Comparison of ENCODE assay signal across 29 cellular contexts in the genomic region with DNA sequence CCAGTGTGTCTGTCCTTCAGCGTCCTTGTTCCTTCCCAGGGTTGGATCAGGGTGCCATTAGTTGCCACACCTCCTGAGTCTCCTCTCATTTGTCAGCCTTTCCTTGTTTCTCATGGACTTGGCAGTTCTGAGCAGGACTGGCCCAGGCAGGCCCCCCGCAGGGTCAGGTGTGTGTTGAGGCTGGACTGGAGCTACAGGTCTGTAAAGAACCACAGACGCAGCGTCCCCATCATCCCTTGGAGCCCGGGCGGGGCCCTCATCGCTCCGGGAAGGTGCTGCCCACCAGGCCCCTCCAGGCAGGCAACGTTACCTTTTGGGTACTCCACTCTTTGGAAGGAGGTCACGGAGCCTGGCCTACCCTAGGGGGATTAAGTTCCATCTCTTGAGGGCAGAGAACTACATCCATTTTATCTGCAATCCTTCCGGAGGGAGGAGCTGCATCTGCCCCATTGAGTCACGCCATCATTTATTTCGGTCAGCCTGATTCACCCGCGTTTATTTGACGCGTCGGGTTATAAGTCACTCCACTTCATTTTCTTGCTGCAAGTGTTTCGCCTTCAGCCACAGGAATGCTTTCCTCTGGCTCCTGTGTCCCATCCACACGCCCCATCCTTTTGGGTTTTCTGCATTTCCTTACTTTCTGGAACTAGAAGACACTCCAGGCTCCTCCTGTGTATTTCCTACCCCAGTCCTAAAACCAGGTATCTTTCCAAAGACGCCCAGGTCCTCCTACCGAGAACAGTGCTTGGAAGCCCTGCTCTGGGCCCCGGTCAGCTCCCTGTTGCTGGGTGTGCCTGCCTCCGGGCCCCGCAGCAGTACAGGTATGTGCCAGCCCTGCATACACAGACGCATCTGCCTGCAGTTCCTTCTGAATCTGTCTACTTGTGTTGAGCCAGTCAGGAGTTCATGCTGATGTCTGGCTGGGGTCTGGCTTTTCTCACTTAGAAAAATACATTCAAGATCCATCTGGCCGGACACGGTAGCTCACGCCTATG.
"Had no signal": no experiment of that assay in that cellular context is flagged by ENCODE, and none has a peak within 500 bp of the region (broad histone marks: within the 10 kb centered on the region; RNA-seq: fewer than 3 reads in every experiment).

No MANE protein-coding gene starts in this region.

- H3K27ac ChIP-seq: ascending aorta, KMS-11, Peyer's patch, SJSA1, WERI-Rb-1 had no signal

- H3K27ac Mint-ChIP-seq: activated CD8-positive, alpha-beta T cell treated with anti-CD3 and anti-CD28 coated beads for 36 hours; activated naive CD4-positive, alpha-beta T cell treated with anti-CD3 and anti-CD28 coated beads, Interleukin-2, amount 50 U/mL, for 24 hours; activated T-cell treated with anti-CD3 and anti-CD28 coated beads, Interleukin-2, amount 50 U/mL, for 72 hours; activated T-helper 2 cell treated with anti-CD3 and anti-CD28 coated beads, Interferon-gamma antibody, Interleukin-2, Interleukin-4, amounts not matched to agents 10 μg/mL and 5 μg/mL and 100 μg/mL, durations not matched to agents 14 hours and 24 hours and 36 hours; T-helper 17 cell had no signal

- H3K27me3 Mint-ChIP-seq: activated CD8-positive, alpha-beta T cell treated with anti-CD3 and anti-CD28 coated beads for 36 hours; activated naive CD4-positive, alpha-beta T cell treated with anti-CD3 and anti-CD28 coated beads, Interleukin-2, amount 50 U/mL, for 24 hours; brain; T-helper 17 cell had no signal

- H3K4me3 Mint-ChIP-seq: activated CD8-positive, alpha-beta T cell treated with anti-CD3 and anti-CD28 coated beads for 36 hours; activated naive CD4-positive, alpha-beta T cell treated with anti-CD3 and anti-CD28 coated beads, Interleukin-2, amount 50 U/mL, for 24 hours; activated T-cell treated with anti-CD3 and anti-CD28 coated beads, Interleukin-2, amount 50 U/mL, for 72 hours; brain; T-helper 17 cell had no signal

- H3K9me3 Mint-ChIP-seq: activated CD8-positive, alpha-beta T cell treated with anti-CD3 and anti-CD28 coated beads for 36 hours; activated naive CD4-positive, alpha-beta T cell treated with anti-CD3 and anti-CD28 coated beads, Interleukin-2, amount 50 U/mL, for 24 hours; activated T-cell treated with anti-CD3 and anti-CD28 coated beads, Interleukin-2, amount 50 U/mL, for 72 hours; activated T-helper 2 cell treated with anti-CD3 and anti-CD28 coated beads, Interferon-gamma antibody, Interleukin-2, Interleukin-4, amounts not matched to agents 10 μg/mL and 5 μg/mL and 100 μg/mL, durations not matched to agents 14 hours and 24 hours and 36 hours had no signal

- H3K36me3 ChIP-seq: ascending aorta, MG63, Peyer's patch, SJSA1, WERI-Rb-1 had no signal

- H3K4me1 ChIP-seq: ascending aorta, Peyer's patch, SJSA1 had no signal

- H3K4me2 ChIP-seq: KMS-11 had no signal

- H3K27me3 ChIP-seq: ascending aorta, MG63, Peyer's patch, SJSA1 had no signal

- DNase-seq: activated CD4-positive, alpha-beta T cell treated with anti-CD3 and anti-CD28 coated beads for 4 hours; activated CD8-positive, alpha-beta memory T cell treated with anti-CD3 and anti-CD28 coated beads, Interleukin-2, amount 50 U/mL, for 4 hours; activated CD8-positive, alpha-beta T cell treated with anti-CD3 and anti-CD28 coated beads for 36 hours; activated gamma-delta T cell treated with Interleukin-2 at 50 U/mL for 16 hours; activated T-cell treated with anti-CD3 and anti-CD28 coated beads, Interleukin-2, amount 50 U/mL, for 72 hours; amniotic stem cell; MG63; MV-4-11; NCI-H1092 treated with DMSO at 0.1 percent for 48 hours; NCI-H1417 treated with DMSO at 0.1 percent for 48 hours; NCI-H1694; NCI-H2029; NCI-H2107; NCI-H2171 treated with DMSO at 0.1 percent for 48 hours; NCI-H226; NCI-H526 treated with DMSO at 0.1 percent for 48 hours; NCI-H82; Peyer's patch; SHP77; T-helper 17 cell; T-helper 9 cell; WERI-Rb-1 had no signal

- H3K4me3 ChIP-seq: ascending aorta, MG63, Peyer's patch, SJSA1 had no signal

- H3K9me3 ChIP-seq: ascending aorta, MG63, Peyer's patch, SJSA1 had no signal

- ATAC-seq: activated CD4-positive, CD25-positive, alpha-beta regulatory T cell treated with anti-CD3 and anti-CD28 coated beads, Interleukin-2, amount 50 U/mL, for 24 hours; activated CD8-positive, alpha-beta T cell treated with anti-CD3 and anti-CD28 coated beads for 36 hours; activated T-cell treated with anti-CD3 and anti-CD28 coated beads, Interleukin-2, amount 50 U/mL, for 72 hours; T-helper 17 cell had no signal
